Comparison of ENCODE assay signal across 15 cellular contexts in the genomic region with DNA sequence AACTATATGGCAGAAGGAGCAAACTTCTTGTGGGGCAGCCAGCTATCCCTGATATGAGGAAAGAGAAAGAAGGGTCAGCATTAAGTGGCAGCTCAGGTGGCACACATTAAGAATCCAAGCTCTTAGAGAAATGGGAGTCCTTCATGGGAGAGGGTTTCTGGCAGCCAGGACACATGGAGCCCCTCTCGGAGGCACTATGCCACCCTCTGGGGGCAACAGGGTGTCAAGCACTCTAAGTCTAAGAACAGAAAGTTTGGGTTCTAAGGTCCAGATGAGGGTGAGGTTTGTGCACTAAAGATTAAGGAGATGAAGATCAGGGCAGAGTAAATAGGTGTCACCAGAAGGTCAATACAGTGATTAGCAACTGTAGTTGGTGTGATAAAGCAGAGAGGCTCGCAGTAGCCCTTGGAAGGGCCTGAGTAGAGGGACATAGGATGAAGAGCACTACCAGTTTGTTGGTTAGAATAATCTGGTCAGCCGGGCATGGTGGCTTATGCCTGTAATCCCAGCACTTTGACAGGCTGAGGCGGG.
DNase-seq lines count a peak whose midpoint lies in the region; ATAC-seq and TF ChIP-seq lines count a peak whose summit lies in the region.
"Had no signal": no experiment of that assay in that cellular context is flagged by ENCODE, and none has a peak within 500 bp of the region (broad histone marks: within the 10 kb centered on the region; RNA-seq: fewer than 3 reads in every experiment).

No MANE protein-coding gene starts in this region.

- H3K4me3 Mint-ChIP-seq in T-helper 1 cell treated with Interleukin-12 subunit alpha and Interleukin-12 subunit beta and Interleukin-4 antibody, amounts not matched to agents 30 μg/mL and 1 μg/mL, for 36 hours = peak overlapping the region; percentile 10
- H3K4me3 Mint-ChIP-seq in activated B cell treated with CpG ODN at 0.5 μM for 24 hours = peak overlapping the region; percentile 4

- H3K4me2 ChIP-seq in mesendoderm (ENCODE audit: low read length) (no peak overlapping the region), PC-9 (no peak overlapping the region)

- peak; percentile 24 for TF ChIP-seq CTCF in GM12873 (IDR thresholded peaks at IDR 0.05; ENCODE audit: insufficient read depth, low read depth, low read length, missing control alignments)
- TF ChIP-seq CTCF in activated B cell treated with CpG ODN at 0.5 μM for 24 hours (IDR thresholded peaks at IDR 0.05) = no peak
- TF ChIP-seq CTCF in PC-9 (conservative IDR thresholded peaks at IDR 0.05) = no peak

- no peak overlapping the region for H3K23ac ChIP-seq in mesendoderm (ENCODE audit: low read length)

- no peak overlapping the region for H2AFZ ChIP-seq in PC-9

- no TSS peak for BruUV-seq in PC-9 (replicated peaks; lab: Mats Ljungman, UMichigan)

- H2BK120ac ChIP-seq in mesendoderm (ENCODE audit: low read depth, low read length) = no peak overlapping the region

- no peaks in the 10 kb centered on the region for H3K9me3 ChIP-seq in PC-9 (ENCODE audit: insufficient read depth, low read depth)
- H3K9me3 ChIP-seq: gastrocnemius medialis had no signal

- peaks cover 5% of the 10 kb centered on the region for H3K4me1 ChIP-seq in mesendoderm (ENCODE audit: control insufficient read depth, low read depth, low read length)
- peaks cover 9% of the 10 kb centered on the region; the same call in 1 of the 2 replicates for H3K4me1 ChIP-seq in PC-9 (replicated peaks; ENCODE audit: insufficient read depth)

- H3K36me3 ChIP-seq in mesendoderm (ENCODE audit: control insufficient read depth, insufficient read depth, low read length) (no peaks in the 10 kb centered on the region), PC-9 (ENCODE audit: low read depth) (no peaks in the 10 kb centered on the region)
- H3K36me3 ChIP-seq: gastrocnemius medialis had no signal

- no peaks in the 10 kb centered on the region for H4K20me1 ChIP-seq in PC-9 (ENCODE audit: insufficient read depth)

- CTCF ChIA-PET in activated B cell treated with CpG ODN at 0.5 μM for 24 hours (lab: Charles Lee) = interaction anchor here (1.0 kb wide), 1 partner anchor 88 kb away, joined by 4 read pairs; no protein-coding TSS in a partner anchor
- CTCF ChIA-PET in PC-9 (lab: Charles Lee) = no interaction called here

- no peaks in the 10 kb centered on the region for H3K27me3 ChIP-seq in mesendoderm (ENCODE audit: insufficient read depth, low read length, poor library complexity)
- no peaks in the 10 kb centered on the region for H3K27me3 ChIP-seq in PC-9 (ENCODE audit: insufficient read depth, low read depth)
- H3K27me3 ChIP-seq: dorsolateral prefrontal cortex, gastrocnemius medialis had no signal

- no peak overlapping the region for H3K56ac ChIP-seq in mesendoderm (ENCODE audit: low read length)

- H3K9me2 ChIP-seq in PC-9 (ENCODE audit: insufficient read depth) = no peaks in the 10 kb centered on the region

- H3K79me2 ChIP-seq in mesendoderm (ENCODE audit: control insufficient read depth, insufficient read depth, low read length) = no peaks in the 10 kb centered on the region
- no peaks in the 10 kb centered on the region for H3K79me2 ChIP-seq in PC-9 (ENCODE audit: low read depth)

- H3K27me3 Mint-ChIP-seq in T-helper 1 cell treated with Interleukin-12 subunit alpha and Interleukin-12 subunit beta and Interleukin-4 antibody, amounts not matched to agents 30 μg/mL and 1 μg/mL, for 36 hours (ENCODE audit: low read depth) = no peaks in the 10 kb centered on the region
- H3K27me3 Mint-ChIP-seq in activated B cell treated with CpG ODN at 0.5 μM for 24 hours = no peaks in the 10 kb centered on the region

- H4K5ac ChIP-seq in mesendoderm (ENCODE audit: low read length) = no peak overlapping the region

- H2BK5ac ChIP-seq in mesendoderm (ENCODE audit: low read length) = no peak overlapping the region

- no peak overlapping the region for H3K9ac ChIP-seq in mesendoderm (ENCODE audit: low read length)

- no peak overlapping the region for H2AK5ac ChIP-seq in mesendoderm (ENCODE audit: low read length)

- ATAC-seq in activated B cell treated with CpG ODN at 0.5 μM for 24 hours (ENCODE audit: low read depth) (no peak), HG02885 (IDR thresholded peaks at IDR 0.05; ENCODE audit: poor library complexity, unreplicated experiment) (no peak), HG03135 (IDR thresholded peaks at IDR 0.05; ENCODE audit: unreplicated experiment) (no peak)
- ATAC-seq: gastrocnemius medialis, Right ventricle myocardium inferior had no signal

- POLR2A ChIA-PET in activated B cell treated with CpG ODN at 0.5 μM for 24 hours (lab: Charles Lee) = interaction anchor here (1.0 to 1.5 kb wide), 5 partner anchors 15 to 46 kb away, joined by 3 to 5 read pairs (median 3); no protein-coding TSS in a partner anchor
- POLR2A ChIA-PET in PC-9 (lab: Charles Lee; ENCODE audit: unreplicated experiment) = no interaction called here

- no peak overlapping the region for H3K18ac ChIP-seq in mesendoderm (ENCODE audit: low read length)

- H3K36me3 Mint-ChIP-seq in T-helper 1 cell treated with Interleukin-12 subunit alpha and Interleukin-12 subunit beta and Interleukin-4 antibody, amounts not matched to agents 30 μg/mL and 1 μg/mL, for 36 hours (ENCODE audit: low read depth) = peaks cover 50% of the 10 kb centered on the region
- H3K36me3 Mint-ChIP-seq in activated B cell treated with CpG ODN at 0.5 μM for 24 hours (ENCODE audit: low read depth) = peaks cover 44% of the 10 kb centered on the region

- H3K4me3 ChIP-seq in mesendoderm (ENCODE audit: low read length) (no peak overlapping the region), PC-9 (no peak overlapping the region)
- H3K4me3 ChIP-seq: dorsolateral prefrontal cortex, gastrocnemius medialis, skin epidermis had no signal

- no peaks in the 10 kb centered on the region for H3F3A ChIP-seq in PC-9 (ENCODE audit: insufficient read depth, low read depth)

- H3K4ac ChIP-seq in mesendoderm (ENCODE audit: low read depth, low read length) = no peak overlapping the region

- no peak overlapping the region for H2BK15ac ChIP-seq in mesendoderm (replicated peaks; ENCODE audit: low read depth)

- H3K27ac Mint-ChIP-seq in T-helper 1 cell treated with Interleukin-12 subunit alpha and Interleukin-12 subunit beta and Interleukin-4 antibody, amounts not matched to agents 30 μg/mL and 1 μg/mL, for 36 hours = peak overlapping the region; percentile 70
- H3K27ac Mint-ChIP-seq in activated B cell treated with CpG ODN at 0.5 μM for 24 hours = peak overlapping the region; percentile 98

- H4K8ac ChIP-seq in mesendoderm (ENCODE audit: low read depth, low read length) = no peak overlapping the region

- no peak for DNase-seq in T-helper 1 cell
- DNase-seq in activated B cell treated with CpG ODN at 0.5 μM for 24 hours = no peak
- DNase-seq in mesendoderm = peak; percentile 50
- no peak for DNase-seq in PC-9
- DNase-seq: amygdala, dorsolateral prefrontal cortex, gastrocnemius medialis, NCI-H345, trophoblast cell had no signal

- H3K79me1 ChIP-seq in mesendoderm (ENCODE audit: low read length) = peaks cover 3% of the 10 kb centered on the region

- H3K4me1 Mint-ChIP-seq in T-helper 1 cell treated with Interleukin-12 subunit alpha and Interleukin-12 subunit beta and Interleukin-4 antibody, amounts not matched to agents 30 μg/mL and 1 μg/mL, for 36 hours (ENCODE audit: low read depth) = peaks cover 52% of the 10 kb centered on the region
- H3K4me1 Mint-ChIP-seq in activated B cell treated with CpG ODN at 0.5 μM for 24 hours = peaks cover 95% of the 10 kb centered on the region

- no CpG with 5 or more reads among the region's 4 CpGs for WGBS in mesendoderm (ENCODE audit: extremely low coverage, insufficient coverage, low lambda C conversion rate)

- intact Hi-C loops in activated B cell treated with CpG ODN at 0.5 μM for 24 hours (cut with micrococcal nuclease) (loop anchor here (5.0 to 10.0 kb wide), 5 partner anchors 115 to 1085 kb away; partner anchors contain the start of genes EIF4A2, RPL39L and TRA2B), PC-9 (cut with micrococcal nuclease; ENCODE audit: unreplicated experiment) (no loop called here)

- H3K9me3 Mint-ChIP-seq in T-helper 1 cell treated with Interleukin-12 subunit alpha and Interleukin-12 subunit beta and Interleukin-4 antibody, amounts not matched to agents 30 μg/mL and 1 μg/mL, for 36 hours = peaks cover 4% of the 10 kb centered on the region
- no peaks in the 10 kb centered on the region for H3K9me3 Mint-ChIP-seq in activated B cell treated with CpG ODN at 0.5 μM for 24 hours

- H3K27ac ChIP-seq in mesendoderm (ENCODE audit: low read depth, low read length) (no peak overlapping the region), PC-9 (no peak overlapping the region)
- H3K27ac ChIP-seq: gastrocnemius medialis had no signal
